ENCODE assay signal across 11 cellular contexts in genomic region chr17:43025766-43026537, GRCh38. TPM values are rescaled to one million over a fixed set of nuclear protein-coding genes. Genes with fewer than 3 reads are reported as not detected.
A peak's percentile ranks its signal among the peaks of the same experiment; 100 is the strongest.
DNase-seq lines count a peak whose midpoint lies in the region; ATAC-seq, FAIRE-seq and TF ChIP-seq lines count a peak whose summit lies in the region.
"Had no signal": no experiment of that assay in that cellular context is flagged by ENCODE, and none has a peak within 500 bp of the region (broad histone marks: within the 10 kb centered on the region; RNA-seq: fewer than 3 reads in every experiment).

No MANE protein-coding gene starts in this region.

- no peak for ATAC-seq in activated T-cell treated with anti-CD3 and anti-CD28 coated beads, Interleukin-2, amount 50 U/mL, for 4 hours
- ATAC-seq in activated naive CD8-positive, alpha-beta T cell treated with anti-CD3 and anti-CD28 coated beads, Interleukin-2, amount 10 ng/mL, durations not matched to agents 7 days and 5 days (ENCODE audit: low read depth): no peak
- ATAC-seq in GM18502 (IDR thresholded peaks at IDR 0.05; ENCODE audit: poor library complexity, unreplicated experiment) (no peak), HG03378 (IDR thresholded peaks at IDR 0.05; ENCODE audit: unreplicated experiment) (no peak)

- peaks cover 13% of the 10 kb centered on the region for H3K4me1 Mint-ChIP-seq in activated T-cell treated with anti-CD3 and anti-CD28 coated beads, Interleukin-2, amount 50 U/mL, for 4 hours (ENCODE audit: low read depth)
- H3K4me1 Mint-ChIP-seq in activated naive CD8-positive, alpha-beta T cell treated with anti-CD3 and anti-CD28 coated beads, Interleukin-2, amount 10 ng/mL, durations not matched to agents 7 days and 5 days: peaks cover 10% of the 10 kb centered on the region

- TF ChIP-seq CTCF in kidney (IDR thresholded peaks at IDR 0.05; ENCODE audit: borderline replicate concordance, extremely low read depth, insufficient read depth) (no peak), tibial nerve (IDR thresholded peaks at IDR 0.05) (no peak)

- H3K36me3 Mint-ChIP-seq in activated T-cell treated with anti-CD3 and anti-CD28 coated beads, Interleukin-2, amount 50 U/mL, for 4 hours (ENCODE audit: insufficient read depth): no peaks in the 10 kb centered on the region
- peaks cover 2% of the 10 kb centered on the region for H3K36me3 Mint-ChIP-seq in activated naive CD8-positive, alpha-beta T cell treated with anti-CD3 and anti-CD28 coated beads, Interleukin-2, amount 10 ng/mL, durations not matched to agents 7 days and 5 days

- no peak for DNase-seq in activated T-cell treated with anti-CD3 and anti-CD28 coated beads, Interleukin-2, amount 50 U/mL, for 4 hours
- DNase-seq in activated T-cell treated with anti-CD3 and anti-CD28 coated beads, Interleukin-2, amount 50 U/mL, for 1 hour: no peak
- DNase-seq in activated naive CD8-positive, alpha-beta T cell treated with anti-CD3 and anti-CD28 coated beads, Interleukin-2, amount 10 ng/mL, durations not matched to agents 7 days and 5 days: no peak
- peak; percentile 63 for DNase-seq in kidney
- DNase-seq in tibial nerve (ENCODE audit: low spot score in 2 of 2): no peak
- no peak for DNase-seq in dedifferentiated amniotic fluid mesenchymal stem cell (ENCODE audit: extremely low spot score)
- DNase-seq: activated CD4-positive, alpha-beta T cell treated with anti-CD3 and anti-CD28 coated beads for 4 hours; NCI-H2029 treated with DMSO at 0.1 percent for 48 hours had no signal

- H3K9ac ChIP-seq in kidney (ENCODE audit: low read length in 2 of 2): no peak overlapping the region

- POLR2A ChIA-PET in activated naive CD8-positive, alpha-beta T cell treated with anti-CD3 and anti-CD28 coated beads, Interleukin-2, amount 10 ng/mL, durations not matched to agents 7 days and 5 days (lab: Charles Lee): interaction anchor here (1.9 kb wide), 1 partner anchor 289 kb away, joined by 13 read pairs; no protein-coding TSS in a partner anchor

- H3K4me1 ChIP-seq in kidney (ENCODE audit: control insufficient read depth in 1 of 2, insufficient read depth in 1 of 2, low read depth in 1 of 2, low read length in 2 of 2): no peaks in the 10 kb centered on the region
- peaks cover 0 to 21% (median 6%) of the 10 kb centered on the region in 4 donors for H3K4me1 ChIP-seq in tibial nerve

- no peak for TF ChIP-seq POLR2A in tibial nerve (IDR thresholded peaks at IDR 0.05)

- FAIRE-seq in kidney (lab: Jason Lieb, UNC): no peak

- H3K4me3 ChIP-seq in kidney (ENCODE audit: low read length in 2 of 2): no peak overlapping the region
- H3K4me3 ChIP-seq in tibial nerve: no peak overlapping the region

- no peaks in the 10 kb centered on the region for H3K9me3 Mint-ChIP-seq in activated T-cell treated with anti-CD3 and anti-CD28 coated beads, Interleukin-2, amount 50 U/mL, for 4 hours
- H3K9me3 Mint-ChIP-seq in activated naive CD8-positive, alpha-beta T cell treated with anti-CD3 and anti-CD28 coated beads, Interleukin-2, amount 10 ng/mL, durations not matched to agents 7 days and 5 days: no peaks in the 10 kb centered on the region

- H3K27ac Mint-ChIP-seq in activated naive CD8-positive, alpha-beta T cell treated with anti-CD3 and anti-CD28 coated beads, Interleukin-2, amount 10 ng/mL, durations not matched to agents 7 days and 5 days: no peak overlapping the region

- H3K36me3 ChIP-seq in kidney (ENCODE audit: control insufficient read depth in 1 of 2, insufficient read depth in 2 of 2, low read length in 2 of 2) (no peaks in the 10 kb centered on the region), tibial nerve (no peaks in the 10 kb centered on the region)
- H3K36me3 ChIP-seq: adrenal gland had no signal

- H3K4me3 Mint-ChIP-seq in activated T-cell treated with anti-CD3 and anti-CD28 coated beads, Interleukin-2, amount 50 U/mL, for 4 hours: peak overlapping the region; percentile 73
- H3K4me3 Mint-ChIP-seq in activated naive CD8-positive, alpha-beta T cell treated with anti-CD3 and anti-CD28 coated beads, Interleukin-2, amount 10 ng/mL, durations not matched to agents 7 days and 5 days: peak overlapping the region; percentile 58

- no peak overlapping the region for H3K27ac ChIP-seq in kidney (ENCODE audit: low read depth in 2 of 2, low read length in 2 of 2)
- H3K27ac ChIP-seq in tibial nerve: peak overlapping the region; percentile 70 to 92 (median 80)

- no peak for TF ChIP-seq EP300 in tibial nerve (IDR thresholded peaks at IDR 0.05)

- intact Hi-C loops in kidney (cut with DNase I): no loop called here

- 67 to 68% methylated on average over 15 of the region's 16 CpGs for WGBS in tibial nerve, 2 donors

- H3K9me3 ChIP-seq in kidney (ENCODE audit: control insufficient read depth in 1 of 2, low read length in 2 of 2) (no peaks in the 10 kb centered on the region), tibial nerve (no peaks in the 10 kb centered on the region)
- H3K9me3 ChIP-seq: adrenal gland had no signal

- H3K27me3 Mint-ChIP-seq in activated T-cell treated with anti-CD3 and anti-CD28 coated beads, Interleukin-2, amount 50 U/mL, for 4 hours (ENCODE audit: low read depth): no peaks in the 10 kb centered on the region
- peaks cover 28% of the 10 kb centered on the region for H3K27me3 Mint-ChIP-seq in activated naive CD8-positive, alpha-beta T cell treated with anti-CD3 and anti-CD28 coated beads, Interleukin-2, amount 10 ng/mL, durations not matched to agents 7 days and 5 days

- H3K27me3 ChIP-seq in tibial nerve: no peaks in the 10 kb centered on the region
- H3K27me3 ChIP-seq: adrenal gland had no signal

RNA-seq across cellular contexts. Expression of gene RND2, which starts 0.9 kb away (rescaled TPM):
- total RNA-seq in activated T-cell treated with anti-CD3 and anti-CD28 coated beads, Interleukin-2, amount 50 U/mL, for 4 hours: under 1 TPM; 0.13 to 0.33 (median 0.24) TPM
- total RNA-seq in activated naive CD8-positive, alpha-beta T cell treated with anti-CD3 and anti-CD28 coated beads, Interleukin-2, amount 10 ng/mL, durations not matched to agents 7 days and 5 days: under 1 TPM in 1 of 2 experiments, not detected in 1; 0.14 TPM
- total RNA-seq in kidney: 0.63 TPM
- polyA plus RNA-seq in kidney (ENCODE audit: insufficient read depth, low read depth, low replicate concordance): 2.3 TPM
- total RNA-seq in tibial nerve: 1 to 10 TPM in 3 of 4 donors, under 1 TPM in 1; 0.59 to 2.6 (median 1.9) TPM

RNA-seq across cellular contexts. Expression of gene VAT1, which starts 3.8 kb away (rescaled TPM):
- 10 to 100 TPM; 11.7 to 15.9 (median 15.5) TPM for total RNA-seq in activated T-cell treated with anti-CD3 and anti-CD28 coated beads, Interleukin-2, amount 50 U/mL, for 4 hours
- total RNA-seq in activated naive CD8-positive, alpha-beta T cell treated with anti-CD3 and anti-CD28 coated beads, Interleukin-2, amount 10 ng/mL, durations not matched to agents 7 days and 5 days: 10 to 100 TPM; 24.4 to 34.0 TPM
- total RNA-seq in kidney (133 TPM), tibial nerve (100 to 1,000 TPM; 203 to 246 (median 228) TPM)
- 119 TPM for polyA plus RNA-seq in kidney (ENCODE audit: insufficient read depth, low read depth, low replicate concordance)

RNA-seq across cellular contexts. Expression of gene IFI35, which starts 19.4 kb away (rescaled TPM):
- 10 to 100 TPM; 26.4 to 46.6 (median 34.1) TPM for total RNA-seq in activated T-cell treated with anti-CD3 and anti-CD28 coated beads, Interleukin-2, amount 50 U/mL, for 4 hours
- total RNA-seq in activated naive CD8-positive, alpha-beta T cell treated with anti-CD3 and anti-CD28 coated beads, Interleukin-2, amount 10 ng/mL, durations not matched to agents 7 days and 5 days: 10 to 100 TPM; 92.7 to 99.2 TPM
- total RNA-seq in kidney (41.4 TPM), tibial nerve (10 to 100 TPM; 36.1 to 59.0 (median 37.9) TPM)
- polyA plus RNA-seq in kidney (ENCODE audit: insufficient read depth, low read depth, low replicate concordance): 58.6 TPM

RNA-seq across cellular contexts. Expression of gene RPL27, which starts 27.7 kb away (rescaled TPM):
- total RNA-seq in activated T-cell treated with anti-CD3 and anti-CD28 coated beads, Interleukin-2, amount 50 U/mL, for 4 hours: 1,000 to 10,000 TPM; 1,553 to 1,718 (median 1,686) TPM
- total RNA-seq in activated naive CD8-positive, alpha-beta T cell treated with anti-CD3 and anti-CD28 coated beads, Interleukin-2, amount 10 ng/mL, durations not matched to agents 7 days and 5 days: 1,000 to 10,000 TPM; 1,039 to 1,066 TPM
- 759 TPM for total RNA-seq in kidney
- 1,823 TPM for polyA plus RNA-seq in kidney (ENCODE audit: insufficient read depth, low read depth, low replicate concordance)
- total RNA-seq in tibial nerve: 1,000 to 10,000 TPM in 1 of 4 donors, 100 to 1,000 TPM in 3; 500 to 1,072 (median 818) TPM

RNA-seq across cellular contexts. Expression of gene RUNDC1, which starts 45.6 kb away (rescaled TPM):
- 10 to 100 TPM; 14.1 to 17.4 (median 16.7) TPM for total RNA-seq in activated T-cell treated with anti-CD3 and anti-CD28 coated beads, Interleukin-2, amount 50 U/mL, for 4 hours
- 10 to 100 TPM; 16.5 to 17.8 TPM for total RNA-seq in activated naive CD8-positive, alpha-beta T cell treated with anti-CD3 and anti-CD28 coated beads, Interleukin-2, amount 10 ng/mL, durations not matched to agents 7 days and 5 days
- 19.5 TPM for total RNA-seq in kidney
- 10.1 TPM for polyA plus RNA-seq in kidney (ENCODE audit: insufficient read depth, low read depth, low replicate concordance)
- total RNA-seq in tibial nerve: 10 to 100 TPM; 10.7 to 15.6 (median 12.9) TPM

Comparison
In these comparisons a context has a peak if more than half of its experiments do, and no peak if none do; other contexts are left out.
1. H3K27ac ChIP-seq: peak in tibial nerve (4 of 4); none in kidney (0 of 2).